In genomic region chr12:67222302-67222701, GRCh38 we compare ENCODE assay signal across 1 cellular context.
A peak's percentile ranks its signal among the peaks of the same experiment; 100 is the strongest.
TF ChIP-seq lines count a peak whose summit lies in the region.

No MANE protein-coding gene starts in this region.

TF ChIP-seq in HepG2, 621 proteins besides CTCF, POLR2A, EP300 and RAD21:
- peak; percentile 23; the same call in 1 of the 2 replicates for TF ChIP-seq STAG1 (CRISPR knock-in tag; IDR thresholded peaks at IDR 0.05)
- TF ChIP-seq DPF2 (CRISPR knock-in tag; IDR thresholded peaks at IDR 0.05; ENCODE audit: borderline replicate concordance, low read depth), result no peak
